In genomic region chr5:180424094-180424493, GRCh38 we compare ENCODE assay signal across 16 cellular contexts.
DNase-seq lines count a peak whose midpoint lies in the region; ATAC-seq, FAIRE-seq and TF ChIP-seq lines count a peak whose summit lies in the region.
"Had no signal": no experiment of that assay in that cellular context is flagged by ENCODE, and none has a peak within 500 bp of the region (broad histone marks: within the 10 kb centered on the region; RNA-seq: fewer than 3 reads in every experiment).

No MANE protein-coding gene starts in this region.

- WGBS in GM23248 (ENCODE audit: low coverage in 1 of 2, low lambda C conversion rate in 2 of 2, missing lambda C conversion rate in 2 of 2), 2 experiments = 50 to 56% methylated on average over 7 of the region's 7 CpGs

- no peak overlapping the region for H2AFZ ChIP-seq in GM23248

- no peak for ATAC-seq in HG02938 (IDR thresholded peaks at IDR 0.05; ENCODE audit: unreplicated experiment)
- ATAC-seq in stimulated activated naive CD8-positive, alpha-beta T cell treated with anti-CD3 and anti-CD28 coated beads, Interleukin-15, amount 100 ng/mL, for 72 hours = no peak

- no peaks in the 10 kb centered on the region for H3K79me2 ChIP-seq in GM23248 (ENCODE audit: insufficient read depth)

- no peaks in the 10 kb centered on the region for H3K9me3 Mint-ChIP-seq in stimulated activated naive CD8-positive, alpha-beta T cell treated with anti-CD3 and anti-CD28 coated beads, Interleukin-15, amount 100 ng/mL, for 72 hours

- H3K27me3 ChIP-seq in GM23248 (replicated peaks; ENCODE audit: insufficient read depth) = no peaks in the 10 kb centered on the region; the same call in 1 of the 2 replicates
- H3K27me3 ChIP-seq: SJCRH30 had no signal

- no peaks in the 10 kb centered on the region for H4K20me1 ChIP-seq in GM23248 (ENCODE audit: insufficient read depth)

- intact Hi-C loops in kidney (cut with DNase I) = no loop called here

- no peaks in the 10 kb centered on the region for H3K9me3 ChIP-seq in GM23248 (ENCODE audit: low read depth)
- H3K9me3 ChIP-seq in kidney (ENCODE audit: control insufficient read depth in 1 of 2, low read length in 2 of 2) = no peaks in the 10 kb centered on the region
- H3K9me3 ChIP-seq: HAP-1, SJCRH30 had no signal

- no peak overlapping the region for H3K27ac Mint-ChIP-seq in stimulated activated naive CD8-positive, alpha-beta T cell treated with anti-CD3 and anti-CD28 coated beads, Interleukin-15, amount 100 ng/mL, for 72 hours

- in situ Hi-C loops in GM23248 (cut with MboI) = no loop called here

- no peaks in the 10 kb centered on the region for H3K4me1 Mint-ChIP-seq in stimulated activated naive CD8-positive, alpha-beta T cell treated with anti-CD3 and anti-CD28 coated beads, Interleukin-15, amount 100 ng/mL, for 72 hours

- peaks cover 8% of the 10 kb centered on the region for H3K27me3 Mint-ChIP-seq in stimulated activated naive CD8-positive, alpha-beta T cell treated with anti-CD3 and anti-CD28 coated beads, Interleukin-15, amount 100 ng/mL, for 72 hours

- H3K4me2 ChIP-seq in GM23248 (ENCODE audit: unreplicated experiment) = no peak overlapping the region

- no peak overlapping the region for H3K4me3 Mint-ChIP-seq in stimulated activated naive CD8-positive, alpha-beta T cell treated with anti-CD3 and anti-CD28 coated beads, Interleukin-15, amount 100 ng/mL, for 72 hours

- H3K4me3 ChIP-seq in GM23248 (no peak overlapping the region), fibroblast of mammary gland (ENCODE audit: control insufficient read depth, low read depth, low read length) (no peak overlapping the region), kidney (ENCODE audit: low read length in 2 of 2) (no peak overlapping the region)
- H3K4me3 ChIP-seq: HAP-1, SJCRH30 had no signal

- no peak overlapping the region for H3K9ac ChIP-seq in GM23248
- no peak overlapping the region for H3K9ac ChIP-seq in kidney (ENCODE audit: low read length in 2 of 2)

- peak; percentile 42 for DNase-seq in A172 (ENCODE audit: low spot score)
- peak; percentile 34 for DNase-seq in GM23248
- peak; percentile 56 for DNase-seq in NCI-H226
- peak; percentile 9 for DNase-seq in fibroblast of mammary gland (ENCODE audit: low read depth)
- no peak for DNase-seq in T-helper 2 cell
- no peak for DNase-seq in kidney
- no peak for DNase-seq in stimulated activated naive CD8-positive, alpha-beta T cell treated with anti-CD3 and anti-CD28 coated beads, Interleukin-15, amount 100 ng/mL, for 72 hours
- DNase-seq: KBM-7, NCI-H1092 treated with DMSO at 0.1 percent for 48 hours, NCI-H2107, NCI-H748 treated with DMSO at 0.1 percent for 48 hours, SJCRH30 had no signal

- TF ChIP-seq CTCF in fibroblast of mammary gland (conservative IDR thresholded peaks at IDR 0.05; ENCODE audit: control insufficient read depth, insufficient read depth, low read depth, low read length) (no peak), kidney (IDR thresholded peaks at IDR 0.05; ENCODE audit: borderline replicate concordance, extremely low read depth, insufficient read depth) (no peak)

- no peak for FAIRE-seq in kidney (lab: Jason Lieb, UNC)
- FAIRE-seq: A204.1, GM19239 had no signal

- H3F3A ChIP-seq in GM23248 (ENCODE audit: insufficient read depth) = no peaks in the 10 kb centered on the region

- H3K27ac ChIP-seq in GM23248 (no peak overlapping the region), kidney (ENCODE audit: low read depth in 2 of 2, low read length in 2 of 2) (no peak overlapping the region)
- H3K27ac ChIP-seq: SJCRH30 had no signal

- no peaks in the 10 kb centered on the region for H3K9me2 ChIP-seq in GM23248 (ENCODE audit: insufficient read depth)

- H3K4me1 ChIP-seq in GM23248 (ENCODE audit: insufficient read depth) = no peaks in the 10 kb centered on the region
- no peaks in the 10 kb centered on the region for H3K4me1 ChIP-seq in kidney (ENCODE audit: control insufficient read depth in 1 of 2, insufficient read depth in 1 of 2, low read depth in 1 of 2, low read length in 2 of 2)
- H3K4me1 ChIP-seq: HAP-1, SJCRH30 had no signal

- no peaks in the 10 kb centered on the region for H3K36me3 ChIP-seq in GM23248 (ENCODE audit: low read depth)
- H3K36me3 ChIP-seq in kidney (ENCODE audit: control insufficient read depth in 1 of 2, insufficient read depth in 2 of 2, low read length in 2 of 2) = no peaks in the 10 kb centered on the region
- H3K36me3 ChIP-seq: HAP-1, SJCRH30 had no signal

Comparison
In these comparisons a context has a peak if more than half of its experiments do, and no peak if none do; other contexts are left out.
1. DNase-seq: peak in A172 (single experiment), GM23248 (single experiment), NCI-H226 (single experiment) and fibroblast of mammary gland (single experiment); none in T-helper 2 cell (0 of 5), kidney (single experiment) and stimulated activated naive CD8-positive, alpha-beta T cell treated with anti-CD3 and anti-CD28 coated beads, Interleukin-15, amount 100 ng/mL, for 72 hours (0 of 2).